In the genomic region with DNA sequence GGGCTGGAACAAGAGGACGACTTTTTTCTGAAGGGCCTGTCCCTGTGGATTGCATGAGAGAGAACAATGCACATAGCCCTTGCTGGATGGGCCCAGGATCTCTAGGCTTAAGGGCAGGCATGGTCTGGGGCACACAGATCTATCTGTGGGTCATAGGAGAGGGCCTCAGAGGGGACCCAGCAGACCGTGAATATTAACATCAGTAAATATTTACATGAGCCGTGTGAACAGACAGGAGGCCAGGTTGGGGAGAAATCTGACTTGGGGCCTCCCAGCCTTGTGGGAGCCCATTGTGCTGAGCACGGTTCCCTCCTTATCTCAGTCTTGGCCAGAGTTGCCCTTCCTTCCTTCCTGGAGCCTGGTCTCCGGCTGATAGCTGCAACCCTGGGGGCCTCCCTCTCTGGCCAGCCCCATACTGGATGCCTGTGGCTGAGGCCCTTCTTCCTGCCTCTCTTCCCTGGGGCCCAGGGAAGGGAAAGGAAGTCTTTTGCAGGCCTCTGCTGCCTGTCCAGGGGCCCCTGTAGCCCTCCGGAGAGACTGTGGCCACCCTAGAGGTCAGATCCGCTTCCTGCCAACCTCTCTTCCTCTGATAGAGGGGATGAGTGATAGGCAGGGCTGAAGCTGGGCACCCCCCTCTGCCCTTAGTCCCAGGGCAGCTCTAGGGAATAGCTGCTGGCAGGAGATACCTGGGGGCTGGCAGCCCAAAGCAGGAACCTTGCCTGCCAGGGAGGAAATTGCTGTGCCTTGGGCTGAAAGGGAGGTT, we compare ENCODE assay signal across 1 cellular context.
TF ChIP-seq lines count a peak whose summit lies in the region.

No MANE protein-coding gene starts in this region.

TF ChIP-seq in K562, 482 proteins besides CTCF, POLR2A, EP300 and RAD21 (continued from another document and continues in another):
- TF ChIP-seq, protein P1, sequence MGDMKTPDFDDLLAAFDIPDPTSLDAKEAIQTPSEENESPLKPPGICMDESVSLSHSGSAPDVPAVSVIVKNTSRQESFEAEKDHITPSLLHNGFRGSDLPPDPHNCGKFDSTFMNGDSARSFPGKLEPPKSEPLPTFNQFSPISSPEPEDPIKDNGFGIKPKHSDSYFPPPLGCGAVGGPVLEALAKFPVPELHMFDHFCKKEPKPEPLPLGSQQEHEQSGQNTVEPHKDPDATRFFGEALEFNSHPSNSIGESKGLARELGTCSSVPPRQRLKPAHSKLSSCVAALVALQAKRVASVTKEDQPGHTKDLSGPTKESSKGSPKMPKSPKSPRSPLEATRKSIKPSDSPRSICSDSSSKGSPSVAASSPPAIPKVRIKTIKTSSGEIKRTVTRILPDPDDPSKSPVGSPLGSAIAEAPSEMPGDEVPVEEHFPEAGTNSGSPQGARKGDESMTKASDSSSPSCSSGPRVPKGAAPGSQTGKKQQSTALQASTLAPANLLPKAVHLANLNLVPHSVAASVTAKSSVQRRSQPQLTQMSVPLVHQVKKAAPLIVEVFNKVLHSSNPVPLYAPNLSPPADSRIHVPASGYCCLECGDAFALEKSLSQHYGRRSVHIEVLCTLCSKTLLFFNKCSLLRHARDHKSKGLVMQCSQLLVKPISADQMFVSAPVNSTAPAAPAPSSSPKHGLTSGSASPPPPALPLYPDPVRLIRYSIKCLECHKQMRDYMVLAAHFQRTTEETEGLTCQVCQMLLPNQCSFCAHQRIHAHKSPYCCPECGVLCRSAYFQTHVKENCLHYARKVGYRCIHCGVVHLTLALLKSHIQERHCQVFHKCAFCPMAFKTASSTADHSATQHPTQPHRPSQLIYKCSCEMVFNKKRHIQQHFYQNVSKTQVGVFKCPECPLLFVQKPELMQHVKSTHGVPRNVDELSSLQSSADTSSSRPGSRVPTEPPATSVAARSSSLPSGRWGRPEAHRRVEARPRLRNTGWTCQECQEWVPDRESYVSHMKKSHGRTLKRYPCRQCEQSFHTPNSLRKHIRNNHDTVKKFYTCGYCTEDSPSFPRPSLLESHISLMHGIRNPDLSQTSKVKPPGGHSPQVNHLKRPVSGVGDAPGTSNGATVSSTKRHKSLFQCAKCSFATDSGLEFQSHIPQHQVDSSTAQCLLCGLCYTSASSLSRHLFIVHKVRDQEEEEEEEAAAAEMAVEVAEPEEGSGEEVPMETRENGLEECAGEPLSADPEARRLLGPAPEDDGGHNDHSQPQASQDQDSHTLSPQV (IDR thresholded peaks at IDR 0.05) = peak; percentile 96
- TF ChIP-seq, protein P2, sequence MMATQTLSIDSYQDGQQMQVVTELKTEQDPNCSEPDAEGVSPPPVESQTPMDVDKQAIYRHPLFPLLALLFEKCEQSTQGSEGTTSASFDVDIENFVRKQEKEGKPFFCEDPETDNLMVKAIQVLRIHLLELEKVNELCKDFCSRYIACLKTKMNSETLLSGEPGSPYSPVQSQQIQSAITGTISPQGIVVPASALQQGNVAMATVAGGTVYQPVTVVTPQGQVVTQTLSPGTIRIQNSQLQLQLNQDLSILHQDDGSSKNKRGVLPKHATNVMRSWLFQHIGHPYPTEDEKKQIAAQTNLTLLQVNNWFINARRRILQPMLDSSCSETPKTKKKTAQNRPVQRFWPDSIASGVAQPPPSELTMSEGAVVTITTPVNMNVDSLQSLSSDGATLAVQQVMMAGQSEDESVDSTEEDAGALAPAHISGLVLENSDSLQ (IDR thresholded peaks at IDR 0.05) = no peak
- TF ChIP-seq PTTG1 (tag; IDR thresholded peaks at IDR 0.05; ENCODE audit: low read depth) (no peak), KLF6 (CRISPR knock-in tag; IDR thresholded peaks at IDR 0.05; ENCODE audit: borderline replicate concordance) (no peak), ZBTB8A (IDR thresholded peaks at IDR 0.05; ENCODE audit: partially characterized antibody) (no peak), ZNF165 (CRISPR knock-in tag; IDR thresholded peaks at IDR 0.05; ENCODE audit: borderline replicate concordance) (no peak), EZH2 (IDR thresholded peaks at IDR 0.05; ENCODE audit: borderline replicate concordance, low read depth, low read length) (no peak), ZNF354B (CRISPR knock-in tag; IDR thresholded peaks at IDR 0.05) (no peak), ZNF347 (CRISPR knock-in tag; IDR thresholded peaks at IDR 0.05; ENCODE audit: low read depth) (no peak), KAT7 (CRISPR knock-in tag; IDR thresholded peaks at IDR 0.05; ENCODE audit: borderline replicate concordance) (no peak), SP1 (CRISPR knock-in tag; IDR thresholded peaks at IDR 0.05) (no peak), PURB (CRISPR knock-in tag; IDR thresholded peaks at IDR 0.05; ENCODE audit: low read depth) (no peak), NUFIP1 (IDR thresholded peaks at IDR 0.05; ENCODE audit: partially characterized antibody) (no peak), PPARD (CRISPR knock-in tag; IDR thresholded peaks at IDR 0.05) (no peak), ZKSCAN1 (IDR thresholded peaks at IDR 0.05; ENCODE audit: low read depth, low read length) (no peak), ILK (tag; IDR thresholded peaks at IDR 0.05; ENCODE audit: borderline replicate concordance, low read depth) (no peak), PHF21A (IDR thresholded peaks at IDR 0.05; ENCODE audit: borderline replicate concordance, low read depth) (peak; percentile 36; the same call in 1 of the 2 replicates), CBX3 (IDR thresholded peaks at IDR 0.05; ENCODE audit: borderline replicate concordance in 1 of 2, low read length in 2 of 2) (no peak), MAFK (IDR thresholded peaks at IDR 0.05; ENCODE audit: low read length) (no peak), TAF7 (tag; IDR thresholded peaks at IDR 0.05) (no peak), IFI16 (CRISPR knock-in tag; IDR thresholded peaks at IDR 0.05) (no peak), TEAD2 (tag; IDR thresholded peaks at IDR 0.05) (no peak), CC2D1A (IDR thresholded peaks at IDR 0.05) (peak; percentile 38; the same call in 1 of the 2 replicates), HNRNPH1 (optimal IDR thresholded peaks at IDR 0.05; ENCODE audit: low read depth, low read length) (no peak), FOXJ2 (tag; IDR thresholded peaks at IDR 0.05) (no peak), ZNF140 (CRISPR knock-in tag; IDR thresholded peaks at IDR 0.05) (no peak), ZNF431 (CRISPR knock-in tag; IDR thresholded peaks at IDR 0.05) (no peak), POLR3A (IDR thresholded peaks at IDR 0.05; ENCODE audit: borderline replicate concordance, extremely low read depth, insufficient read depth, insufficient read length) (no peak), FOXJ3 (CRISPR knock-in tag; IDR thresholded peaks at IDR 0.05) (no peak), TAF15 (IDR thresholded peaks at IDR 0.05; ENCODE audit: low read depth, low read length) (no peak), NCOA2 (IDR thresholded peaks at IDR 0.05; ENCODE audit: partially characterized antibody in 2 of 2) (no peak), ZNF668 (CRISPR knock-in tag; IDR thresholded peaks at IDR 0.05) (no peak), FOS (IDR thresholded peaks at IDR 0.05; ENCODE audit: extremely low read depth, insufficient read length) (no peak), ZNF3 (CRISPR knock-in tag; IDR thresholded peaks at IDR 0.05) (no peak), BACH1 (tag; IDR thresholded peaks at IDR 0.05) (no peak), XRCC3 (IDR thresholded peaks at IDR 0.05) (no peak), ZNF76 (CRISPR knock-in tag; IDR thresholded peaks at IDR 0.05; ENCODE audit: borderline replicate concordance) (no peak), ZNF778 (CRISPR knock-in tag; IDR thresholded peaks at IDR 0.05) (no peak), ZNF717 (CRISPR knock-in tag; IDR thresholded peaks at IDR 0.05) (no peak), ZSCAN29 (IDR thresholded peaks at IDR 0.05) (no peak), SUPT5H (IDR thresholded peaks at IDR 0.05) (peak; percentile 56; the same call in 1 of the 2 replicates), ZNF274 (IDR thresholded peaks at IDR 0.05; ENCODE audit: borderline replicate concordance, low read depth, low read length) (no peak)
- TF ChIP-seq, protein P3, sequence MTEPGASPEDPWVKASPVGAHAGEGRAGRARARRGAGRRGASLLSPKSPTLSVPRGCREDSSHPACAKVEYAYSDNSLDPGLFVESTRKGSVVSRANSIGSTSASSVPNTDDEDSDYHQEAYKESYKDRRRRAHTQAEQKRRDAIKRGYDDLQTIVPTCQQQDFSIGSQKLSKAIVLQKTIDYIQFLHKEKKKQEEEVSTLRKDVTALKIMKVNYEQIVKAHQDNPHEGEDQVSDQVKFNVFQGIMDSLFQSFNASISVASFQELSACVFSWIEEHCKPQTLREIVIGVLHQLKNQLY (CRISPR knock-in tag; conservative IDR thresholded peaks at IDR 0.05) = no peak
- TF ChIP-seq, protein P4, sequence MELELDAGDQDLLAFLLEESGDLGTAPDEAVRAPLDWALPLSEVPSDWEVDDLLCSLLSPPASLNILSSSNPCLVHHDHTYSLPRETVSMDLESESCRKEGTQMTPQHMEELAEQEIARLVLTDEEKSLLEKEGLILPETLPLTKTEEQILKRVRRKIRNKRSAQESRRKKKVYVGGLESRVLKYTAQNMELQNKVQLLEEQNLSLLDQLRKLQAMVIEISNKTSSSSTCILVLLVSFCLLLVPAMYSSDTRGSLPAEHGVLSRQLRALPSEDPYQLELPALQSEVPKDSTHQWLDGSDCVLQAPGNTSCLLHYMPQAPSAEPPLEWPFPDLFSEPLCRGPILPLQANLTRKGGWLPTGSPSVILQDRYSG (tag; conservative IDR thresholded peaks at IDR 0.05; ENCODE audit: low read depth) = no peak
- TF ChIP-seq, protein P5, sequence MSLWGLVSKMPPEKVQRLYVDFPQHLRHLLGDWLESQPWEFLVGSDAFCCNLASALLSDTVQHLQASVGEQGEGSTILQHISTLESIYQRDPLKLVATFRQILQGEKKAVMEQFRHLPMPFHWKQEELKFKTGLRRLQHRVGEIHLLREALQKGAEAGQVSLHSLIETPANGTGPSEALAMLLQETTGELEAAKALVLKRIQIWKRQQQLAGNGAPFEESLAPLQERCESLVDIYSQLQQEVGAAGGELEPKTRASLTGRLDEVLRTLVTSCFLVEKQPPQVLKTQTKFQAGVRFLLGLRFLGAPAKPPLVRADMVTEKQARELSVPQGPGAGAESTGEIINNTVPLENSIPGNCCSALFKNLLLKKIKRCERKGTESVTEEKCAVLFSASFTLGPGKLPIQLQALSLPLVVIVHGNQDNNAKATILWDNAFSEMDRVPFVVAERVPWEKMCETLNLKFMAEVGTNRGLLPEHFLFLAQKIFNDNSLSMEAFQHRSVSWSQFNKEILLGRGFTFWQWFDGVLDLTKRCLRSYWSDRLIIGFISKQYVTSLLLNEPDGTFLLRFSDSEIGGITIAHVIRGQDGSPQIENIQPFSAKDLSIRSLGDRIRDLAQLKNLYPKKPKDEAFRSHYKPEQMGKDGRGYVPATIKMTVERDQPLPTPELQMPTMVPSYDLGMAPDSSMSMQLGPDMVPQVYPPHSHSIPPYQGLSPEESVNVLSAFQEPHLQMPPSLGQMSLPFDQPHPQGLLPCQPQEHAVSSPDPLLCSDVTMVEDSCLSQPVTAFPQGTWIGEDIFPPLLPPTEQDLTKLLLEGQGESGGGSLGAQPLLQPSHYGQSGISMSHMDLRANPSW (CRISPR knock-in tag; IDR thresholded peaks at IDR 0.05) = no peak
- TF ChIP-seq, protein P6, sequence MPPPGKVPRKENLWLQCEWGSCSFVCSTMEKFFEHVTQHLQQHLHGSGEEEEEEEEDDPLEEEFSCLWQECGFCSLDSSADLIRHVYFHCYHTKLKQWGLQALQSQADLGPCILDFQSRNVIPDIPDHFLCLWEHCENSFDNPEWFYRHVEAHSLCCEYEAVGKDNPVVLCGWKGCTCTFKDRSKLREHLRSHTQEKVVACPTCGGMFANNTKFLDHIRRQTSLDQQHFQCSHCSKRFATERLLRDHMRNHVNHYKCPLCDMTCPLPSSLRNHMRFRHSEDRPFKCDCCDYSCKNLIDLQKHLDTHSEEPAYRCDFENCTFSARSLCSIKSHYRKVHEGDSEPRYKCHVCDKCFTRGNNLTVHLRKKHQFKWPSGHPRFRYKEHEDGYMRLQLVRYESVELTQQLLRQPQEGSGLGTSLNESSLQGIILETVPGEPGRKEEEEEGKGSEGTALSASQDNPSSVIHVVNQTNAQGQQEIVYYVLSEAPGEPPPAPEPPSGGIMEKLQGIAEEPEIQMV (tag; conservative IDR thresholded peaks at IDR 0.05; ENCODE audit: low read depth) = no peak
- TF ChIP-seq, protein P7, sequence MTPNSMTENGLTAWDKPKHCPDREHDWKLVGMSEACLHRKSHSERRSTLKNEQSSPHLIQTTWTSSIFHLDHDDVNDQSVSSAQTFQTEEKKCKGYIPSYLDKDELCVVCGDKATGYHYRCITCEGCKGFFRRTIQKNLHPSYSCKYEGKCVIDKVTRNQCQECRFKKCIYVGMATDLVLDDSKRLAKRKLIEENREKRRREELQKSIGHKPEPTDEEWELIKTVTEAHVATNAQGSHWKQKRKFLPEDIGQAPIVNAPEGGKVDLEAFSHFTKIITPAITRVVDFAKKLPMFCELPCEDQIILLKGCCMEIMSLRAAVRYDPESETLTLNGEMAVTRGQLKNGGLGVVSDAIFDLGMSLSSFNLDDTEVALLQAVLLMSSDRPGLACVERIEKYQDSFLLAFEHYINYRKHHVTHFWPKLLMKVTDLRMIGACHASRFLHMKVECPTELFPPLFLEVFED (CRISPR knock-in tag; conservative IDR thresholded peaks at IDR 0.05) = no peak
- TF ChIP-seq, protein P8, sequence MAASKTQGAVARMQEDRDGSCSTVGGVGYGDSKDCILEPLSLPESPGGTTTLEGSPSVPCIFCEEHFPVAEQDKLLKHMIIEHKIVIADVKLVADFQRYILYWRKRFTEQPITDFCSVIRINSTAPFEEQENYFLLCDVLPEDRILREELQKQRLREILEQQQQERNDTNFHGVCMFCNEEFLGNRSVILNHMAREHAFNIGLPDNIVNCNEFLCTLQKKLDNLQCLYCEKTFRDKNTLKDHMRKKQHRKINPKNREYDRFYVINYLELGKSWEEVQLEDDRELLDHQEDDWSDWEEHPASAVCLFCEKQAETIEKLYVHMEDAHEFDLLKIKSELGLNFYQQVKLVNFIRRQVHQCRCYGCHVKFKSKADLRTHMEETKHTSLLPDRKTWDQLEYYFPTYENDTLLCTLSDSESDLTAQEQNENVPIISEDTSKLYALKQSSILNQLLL (CRISPR knock-in tag; IDR thresholded peaks at IDR 0.05; ENCODE audit: borderline replicate concordance) = no peak
- TF ChIP-seq, protein P9, sequence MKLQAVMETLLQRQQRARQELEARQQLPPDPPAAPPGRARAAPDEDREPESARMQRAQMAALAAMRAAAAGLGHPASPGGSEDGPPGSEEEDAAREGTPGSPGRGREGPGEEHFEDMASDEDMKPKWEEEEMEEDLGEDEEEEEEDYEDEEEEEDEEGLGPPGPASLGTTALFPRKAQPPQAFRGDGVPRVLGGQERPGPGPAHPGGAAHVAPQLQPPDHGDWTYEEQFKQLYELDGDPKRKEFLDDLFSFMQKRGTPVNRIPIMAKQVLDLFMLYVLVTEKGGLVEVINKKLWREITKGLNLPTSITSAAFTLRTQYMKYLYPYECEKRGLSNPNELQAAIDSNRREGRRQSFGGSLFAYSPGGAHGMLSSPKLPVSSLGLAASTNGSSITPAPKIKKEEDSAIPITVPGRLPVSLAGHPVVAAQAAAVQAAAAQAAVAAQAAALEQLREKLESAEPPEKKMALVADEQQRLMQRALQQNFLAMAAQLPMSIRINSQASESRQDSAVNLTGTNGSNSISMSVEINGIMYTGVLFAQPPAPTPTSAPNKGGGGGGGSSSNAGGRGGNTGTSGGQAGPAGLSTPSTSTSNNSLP (IDR thresholded peaks at IDR 0.05; ENCODE audit: borderline replicate concordance, low read depth, low read length) = 0 out of 2 replicates have a peak, but pooled peaks have one; percentile 4
